In genomic region chr12:7090222-7090998, GRCh38 we compare ENCODE assay signal across 14 cellular contexts. TPM values are rescaled to one million over a fixed set of nuclear protein-coding genes. Genes with fewer than 3 reads are reported as not detected.
DNase-seq lines count a peak whose midpoint lies in the region; ATAC-seq, FAIRE-seq and TF ChIP-seq lines count a peak whose summit lies in the region.
"Had no signal": no experiment of that assay in that cellular context is flagged by ENCODE, and none has a peak within 500 bp of the region (broad histone marks: within the 10 kb centered on the region; RNA-seq: fewer than 3 reads in every experiment).

No MANE protein-coding gene starts in this region.

- H3K4me1 ChIP-seq in mammary epithelial cell (ENCODE audit: insufficient read depth, low read length) (peaks cover 9% of the 10 kb centered on the region), skeletal muscle tissue (ENCODE audit: control insufficient read depth in 3 of 3, insufficient read depth in 3 of 3, low read length in 3 of 3) (peaks cover 20 to 39% (median 24%) of the 10 kb centered on the region in 3 donors)

- in situ Hi-C loops in mammary epithelial cell (cut with MboI; ENCODE audit: low sequenced_read_pairs in 2 of 2) = loop anchor here in 1 of 2 donors (10.0 kb wide), 1 partner anchor 146 kb away; the partner anchor contains the start of genes C12orf57 and RNU7-1

- H3K9me3 ChIP-seq in mammary epithelial cell (replicated peaks; ENCODE audit: insufficient read depth, low read length) (no peaks in the 10 kb centered on the region), skeletal muscle tissue (ENCODE audit: control insufficient read depth in 3 of 3, low read length in 3 of 3) (no peaks in the 10 kb centered on the region)

- H3K27ac ChIP-seq in mammary epithelial cell (ENCODE audit: insufficient read depth, low read depth, low read length) = no peak overlapping the region
- peak overlapping the region; percentile 82 for H3K27ac ChIP-seq in skeletal muscle tissue (ENCODE audit: low read depth, low read length)
- H3K27ac ChIP-seq: brain microvascular endothelial cell had no signal

- H3K36me3 ChIP-seq in mammary epithelial cell (ENCODE audit: insufficient read depth, low read length) (no peaks in the 10 kb centered on the region), skeletal muscle tissue (ENCODE audit: control insufficient read depth in 3 of 3, insufficient read depth in 3 of 3, low read length in 3 of 3) (peaks cover 12 to 17% (median 13%) of the 10 kb centered on the region in 3 donors)
- H3K36me3 ChIP-seq: brain microvascular endothelial cell had no signal

- intact Hi-C loops in mammary epithelial cell (cut with micrococcal nuclease) = loop anchor here (5.0 to 10.0 kb wide), 2 partner anchors 46 to 128 kb away; no protein-coding TSS in a partner anchor

- H3K36me3 Mint-ChIP-seq in natural killer cell treated with Interleukin-12 subunit alpha and Interleukin-12 subunit beta and Interleukin-15 and Interleukin-18, amount 100 ng/mL, for 72 hours = no peaks in the 10 kb centered on the region

- WGBS in mammary epithelial cell (ENCODE audit: low coverage, missing lambda C conversion rate) = 79% methylated on average over 14 of the region's 16 CpGs

- H3K27me3 Mint-ChIP-seq in natural killer cell treated with Interleukin-12 subunit alpha and Interleukin-12 subunit beta and Interleukin-15 and Interleukin-18, amount 100 ng/mL, for 72 hours = no peaks in the 10 kb centered on the region

- H3K4me3 ChIP-seq in mammary epithelial cell (replicated peaks in 1 of 3; ENCODE audit: insufficient read depth in 1 of 3, low read depth in 2 of 3, low read length in 3 of 3) (no peak overlapping the region), skeletal muscle tissue (ENCODE audit: low read length in 3 of 3) (peak overlapping the region; percentile 41 to 88 (median 64))

- peak; percentile 35 for DNase-seq in H54 (ENCODE audit: insufficient read length, low spot score)
- peak; percentile 23 for DNase-seq in mammary epithelial cell
- DNase-seq in kidney tubule cell (ENCODE audit: low spot score) = peak; percentile 20
- DNase-seq in DMS79 treated with DMSO at 0.1 percent for 48 hours (lab: John Stamatoyannopoulos, UW) = no peak
- DNase-seq in OCI-M2 (lab: John Stamatoyannopoulos, UW; ENCODE audit: unreplicated experiment) = no peak
- DNase-seq in natural killer cell treated with Interleukin-12 subunit alpha and Interleukin-12 subunit beta and Interleukin-15 and Interleukin-18, amount 100 ng/mL, for 72 hours (ENCODE audit: low spot score) = no peak
- DNase-seq: activated CD8-positive, alpha-beta memory T cell treated with anti-CD3 and anti-CD28 coated beads, Interleukin-2, amount 50 U/mL, for 48 hours; brain microvascular endothelial cell; NCI-H1930 had no signal

- no peak for TF ChIP-seq POLR2A in H54 (IDR thresholded peaks at IDR 0.05; ENCODE audit: low read depth, low read length)

- BruUV-seq in mammary epithelial cell (replicated peaks; lab: Mats Ljungman, UMichigan) = no TSS peak

- dilution Hi-C loops in mammary epithelial cell (cut with HindIII; ENCODE audit: low sequenced_read_pairs) = no loop called here

- no peaks in the 10 kb centered on the region for H3K27me3 ChIP-seq in mammary epithelial cell (ENCODE audit: insufficient read depth, low read length)
- H3K27me3 ChIP-seq in skeletal muscle tissue (ENCODE audit: control insufficient read depth in 3 of 3, insufficient read depth in 3 of 3, low read length in 3 of 3) = no peaks in the 10 kb centered on the region
- H3K27me3 ChIP-seq: brain microvascular endothelial cell had no signal

- H4K20me1 ChIP-seq in mammary epithelial cell (ENCODE audit: insufficient read depth, low read length) = no peaks in the 10 kb centered on the region

- CTCF ChIA-PET in mammary epithelial cell (lab: Charles Lee; ENCODE audit: low non-redundant PET) = no interaction called here

- no peak overlapping the region for H3K4me2 ChIP-seq in mammary epithelial cell (ENCODE audit: insufficient read depth, low read depth, low read length)

- ATAC-seq in GM18861 (IDR thresholded peaks at IDR 0.05; ENCODE audit: unreplicated experiment) = no peak
- no peak for ATAC-seq in natural killer cell treated with Interleukin-12 subunit alpha and Interleukin-12 subunit beta and Interleukin-15 and Interleukin-18, amount 100 ng/mL, for 72 hours

- no peak overlapping the region for H3K4me3 Mint-ChIP-seq in natural killer cell treated with Interleukin-12 subunit alpha and Interleukin-12 subunit beta and Interleukin-15 and Interleukin-18, amount 100 ng/mL, for 72 hours
- H3K4me3 Mint-ChIP-seq: T-helper 2 cell treated with Interferon-gamma antibody and Interleukin-4, amounts not matched to agents 5 μg/mL and 100 μg/mL, for 36 hours had no signal

- H2AFZ ChIP-seq in mammary epithelial cell (ENCODE audit: low read depth, low read length) = no peak overlapping the region

- no peak for TF ChIP-seq CTCF in mammary epithelial cell (conservative IDR thresholded peaks at IDR 0.05 in 1 of 2, IDR thresholded peaks at IDR 0.05 in 1 of 2; ENCODE audit: extremely low read depth in 1 of 2, insufficient read depth in 1 of 2, low read depth in 1 of 2, low read length in 2 of 2)

- no peak overlapping the region for H3K27ac Mint-ChIP-seq in natural killer cell treated with Interleukin-12 subunit alpha and Interleukin-12 subunit beta and Interleukin-15 and Interleukin-18, amount 100 ng/mL, for 72 hours

- H3K79me2 ChIP-seq in mammary epithelial cell (ENCODE audit: insufficient read depth, low read length) = no peaks in the 10 kb centered on the region

- no peak for FAIRE-seq in H54 (lab: Jason Lieb, UNC)
- FAIRE-seq: GM19239, HTR-8/SVneo had no signal

- H3K9ac ChIP-seq in mammary epithelial cell (ENCODE audit: insufficient read depth, low read length) (no peak overlapping the region), skeletal muscle tissue (ENCODE audit: low read depth in 1 of 3, low read length in 3 of 3) (peak overlapping the region; percentile 3 to 77 (median 45))

- peaks cover 5% of the 10 kb centered on the region in 2 donors for H3K4me1 Mint-ChIP-seq in natural killer cell treated with Interleukin-12 subunit alpha and Interleukin-12 subunit beta and Interleukin-15 and Interleukin-18, amount 100 ng/mL, for 72 hours (ENCODE audit: low read depth in 2 of 2)

- no peaks in the 10 kb centered on the region for H3K9me3 Mint-ChIP-seq in natural killer cell treated with Interleukin-12 subunit alpha and Interleukin-12 subunit beta and Interleukin-15 and Interleukin-18, amount 100 ng/mL, for 72 hours
- H3K9me3 Mint-ChIP-seq: T-helper 2 cell treated with Interferon-gamma antibody and Interleukin-4, amounts not matched to agents 5 μg/mL and 100 μg/mL, for 36 hours had no signal

RNA-seq across cellular contexts. Expression of gene C1R, which starts 1.8 kb away (rescaled TPM):
- 10 to 100 TPM in 1 of 2 donors, 1 to 10 TPM in 1; 6.1 to 16.3 TPM for total RNA-seq in mammary epithelial cell
- polyA plus RNA-seq in mammary epithelial cell = 5.3 TPM
- 14.7 TPM for polyA minus RNA-seq in mammary epithelial cell
- 76.7 TPM for total RNA-seq in skeletal muscle tissue
- total RNA-seq in natural killer cell treated with Interleukin-12 subunit alpha and Interleukin-12 subunit beta and Interleukin-15 and Interleukin-18, amount 100 ng/mL, for 72 hours = 1 to 10 TPM; 1.6 to 1.7 TPM

RNA-seq across cellular contexts. Expression of gene C1RL, which starts 18.6 kb away (rescaled TPM):
- total RNA-seq in mammary epithelial cell (10 to 100 TPM; 32.1 to 38.3 TPM), skeletal muscle tissue (10.4 TPM)
- polyA plus RNA-seq in mammary epithelial cell = 16.6 TPM
- polyA minus RNA-seq in mammary epithelial cell = 23.6 TPM
- 10 to 100 TPM; 24.8 to 29.1 TPM for total RNA-seq in natural killer cell treated with Interleukin-12 subunit alpha and Interleukin-12 subunit beta and Interleukin-15 and Interleukin-18, amount 100 ng/mL, for 72 hours

RNA-seq across cellular contexts. Expression of gene C1S, which starts 29.9 kb away (rescaled TPM):
- 10 to 100 TPM in 1 of 2 donors, 1 to 10 TPM in 1; 3.5 to 13.8 TPM for total RNA-seq in mammary epithelial cell
- polyA plus RNA-seq in mammary epithelial cell = 2.2 TPM
- polyA minus RNA-seq in mammary epithelial cell = not detected
- total RNA-seq in skeletal muscle tissue = 89.8 TPM
- 1 to 10 TPM; 1.3 to 4.3 TPM for total RNA-seq in natural killer cell treated with Interleukin-12 subunit alpha and Interleukin-12 subunit beta and Interleukin-15 and Interleukin-18, amount 100 ng/mL, for 72 hours

RNA-seq across cellular contexts. Expression of gene RBP5, which starts 38.3 kb away (rescaled TPM):
- not detected for total RNA-seq in mammary epithelial cell
- polyA plus RNA-seq in mammary epithelial cell = not detected
- not detected for polyA minus RNA-seq in mammary epithelial cell
- total RNA-seq in skeletal muscle tissue = not detected
- total RNA-seq in natural killer cell treated with Interleukin-12 subunit alpha and Interleukin-12 subunit beta and Interleukin-15 and Interleukin-18, amount 100 ng/mL, for 72 hours = not detected

RNA-seq across cellular contexts. Expression of gene CLSTN3, which starts 39.8 kb away (rescaled TPM):
- 10 to 100 TPM; 15.8 to 28.6 TPM for total RNA-seq in mammary epithelial cell
- 14.5 TPM for polyA plus RNA-seq in mammary epithelial cell
- polyA minus RNA-seq in mammary epithelial cell = 24.4 TPM
- total RNA-seq in skeletal muscle tissue = 15.1 TPM
- 10 to 100 TPM; 36.3 to 40.0 TPM for total RNA-seq in natural killer cell treated with Interleukin-12 subunit alpha and Interleukin-12 subunit beta and Interleukin-15 and Interleukin-18, amount 100 ng/mL, for 72 hours

Comparison
In these comparisons a context has a peak if more than half of its experiments do, and no peak if none do; other contexts are left out.
1. DNase-seq: peak in H54 (single experiment), mammary epithelial cell (single experiment) and kidney tubule cell (single experiment); none in DMS79 treated with DMSO at 0.1 percent for 48 hours (single experiment), OCI-M2 (single experiment) and natural killer cell treated with Interleukin-12 subunit alpha and Interleukin-12 subunit beta and Interleukin-15 and Interleukin-18, amount 100 ng/mL, for 72 hours (single experiment).
2. H3K4me3 ChIP-seq: peak in skeletal muscle tissue (3 of 3); none in mammary epithelial cell (0 of 3).